8 cellular contexts compared by ENCODE assay signal in the genomic region with DNA sequence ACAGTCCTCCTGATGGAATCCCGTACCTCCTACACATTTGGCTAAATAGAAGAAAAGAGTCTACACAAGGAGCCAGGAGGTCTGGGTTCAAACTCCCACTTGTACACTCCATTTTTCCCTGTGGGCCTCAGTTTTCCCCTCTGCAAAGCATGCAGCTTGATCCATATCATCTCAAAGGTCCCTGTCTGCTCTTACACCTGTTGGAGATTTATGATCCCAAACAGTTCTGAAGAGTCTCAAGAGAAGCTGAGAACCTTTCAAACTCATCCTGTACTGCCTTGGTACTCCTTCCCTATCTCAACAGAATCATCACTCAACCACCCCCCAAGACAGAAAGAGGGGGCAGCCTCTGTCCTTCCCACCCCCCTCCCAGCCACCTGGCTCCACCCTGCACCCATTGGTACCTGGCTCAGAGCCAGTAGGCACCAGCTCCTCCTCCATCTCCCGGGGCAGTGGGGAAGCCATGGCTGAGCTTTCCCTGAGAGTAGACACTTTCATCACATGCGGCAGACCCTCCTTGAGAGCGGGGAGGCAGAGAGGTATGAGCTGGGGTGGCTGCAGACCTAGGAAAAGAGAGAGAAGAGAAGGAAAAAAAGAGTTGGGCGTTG. TPM values are rescaled to one million over a fixed set of nuclear protein-coding genes. Genes with fewer than 3 reads are reported as not detected.
DNase-seq lines count a peak whose midpoint lies in the region; ATAC-seq and TF ChIP-seq lines count a peak whose summit lies in the region.

No MANE protein-coding gene starts in this region.

- DNase-seq in EL (peak; percentile 20), SJSA1 (ENCODE audit: low read depth in 1 of 2, low spot score in 2 of 2) (no peak), fibroblast of pulmonary artery (ENCODE audit: low read depth) (no peak), retinal pigment epithelial cell (ENCODE audit: low read depth) (no peak), NCI-H1092 treated with DMSO at 0.1 percent for 48 hours (lab: John Stamatoyannopoulos, UW) (no peak), NCI-H1436 treated with DMSO at 0.1 percent for 48 hours (lab: John Stamatoyannopoulos, UW) (no peak)
- no peak for DNase-seq in activated CD4-positive, alpha-beta T cell treated with anti-CD3 and anti-CD28 coated beads, Interleukin-2, amount 10 ng/mL, durations not matched to agents 7 days and 5 days

- no peaks in the 10 kb centered on the region for H3K9me3 ChIP-seq in SJSA1 (replicated peaks)

- peaks cover 14% of the 10 kb centered on the region for H3K36me3 Mint-ChIP-seq in activated CD4-positive, alpha-beta T cell treated with anti-CD3 and anti-CD28 coated beads, Interleukin-2, amount 10 ng/mL, durations not matched to agents 7 days and 5 days (ENCODE audit: low read depth)

- H3K36me3 ChIP-seq in SJSA1: peaks cover 52% of the 10 kb centered on the region

- no peaks in the 10 kb centered on the region for H3K9me3 Mint-ChIP-seq in activated CD4-positive, alpha-beta T cell treated with anti-CD3 and anti-CD28 coated beads, Interleukin-2, amount 10 ng/mL, durations not matched to agents 7 days and 5 days

- TF ChIP-seq CTCF in fibroblast of pulmonary artery (IDR thresholded peaks at IDR 0.05; ENCODE audit: low read length, missing control alignments) (no peak), retinal pigment epithelial cell (conservative IDR thresholded peaks at IDR 0.05; ENCODE audit: low read depth, low read length) (no peak)

- no peaks in the 10 kb centered on the region for H3K27me3 Mint-ChIP-seq in activated CD4-positive, alpha-beta T cell treated with anti-CD3 and anti-CD28 coated beads, Interleukin-2, amount 10 ng/mL, durations not matched to agents 7 days and 5 days

- H3K4me1 Mint-ChIP-seq in activated CD4-positive, alpha-beta T cell treated with anti-CD3 and anti-CD28 coated beads, Interleukin-2, amount 10 ng/mL, durations not matched to agents 7 days and 5 days: peaks cover 33% of the 10 kb centered on the region

- peaks cover 46% of the 10 kb centered on the region for H3K4me1 ChIP-seq in SJSA1 (replicated peaks)

- no peaks in the 10 kb centered on the region for H3K27me3 ChIP-seq in SJSA1 (replicated peaks)

- H3K4me3 Mint-ChIP-seq in activated CD4-positive, alpha-beta T cell treated with anti-CD3 and anti-CD28 coated beads, Interleukin-2, amount 10 ng/mL, durations not matched to agents 7 days and 5 days: no peak overlapping the region

- peak overlapping the region; percentile 23 for H3K4me3 ChIP-seq in SJSA1
- peak overlapping the region; percentile 94 for H3K4me3 ChIP-seq in fibroblast of pulmonary artery (replicated peaks; ENCODE audit: low read depth, low read length)
- peak overlapping the region; percentile 47 for H3K4me3 ChIP-seq in retinal pigment epithelial cell (ENCODE audit: low read length)

- CTCF ChIA-PET in activated CD4-positive, alpha-beta T cell treated with anti-CD3 and anti-CD28 coated beads, Interleukin-2, amount 10 ng/mL, durations not matched to agents 7 days and 5 days (lab: Charles Lee): interaction anchor here (0.6 to 3.0 kb wide), 4 partner anchors 11 to 420 kb away, joined by 3 to 10 read pairs (median 4); a partner anchor contains a TSS

- ATAC-seq in GM21576 (IDR thresholded peaks at IDR 0.05; ENCODE audit: unreplicated experiment): no peak

- H3K27ac Mint-ChIP-seq in activated CD4-positive, alpha-beta T cell treated with anti-CD3 and anti-CD28 coated beads, Interleukin-2, amount 10 ng/mL, durations not matched to agents 7 days and 5 days: no peak overlapping the region

- H3K27ac ChIP-seq in SJSA1: peak overlapping the region; percentile 79

- POLR2A ChIA-PET in activated CD4-positive, alpha-beta T cell treated with anti-CD3 and anti-CD28 coated beads, Interleukin-2, amount 10 ng/mL, durations not matched to agents 7 days and 5 days (lab: Charles Lee): no interaction called here

RNA-seq across cellular contexts. Expression of a gene that starts 3.3 kb away (rescaled TPM):
- total RNA-seq in SJSA1 (2014; rRNA removed; shearing (Covaris generic)): 27.1 and 32.1 TPM in 2 replicates
- total RNA-seq in activated CD4-positive, alpha-beta T cell treated with anti-CD3 and anti-CD28 coated beads, Interleukin-2, amount 10 ng/mL, durations not matched to agents 7 days and 5 days: 10 to 100 TPM in 1 of 2 experiments, 1 to 10 TPM in 1; 8.9 to 10.4 TPM

RNA-seq across cellular contexts. Expression of a gene that starts 14.2 kb away (rescaled TPM):
- 133 and 186 TPM in 2 replicates for total RNA-seq in SJSA1 (2014; rRNA removed; shearing (Covaris generic))
- 100 to 1,000 TPM; 165 to 175 TPM for total RNA-seq in activated CD4-positive, alpha-beta T cell treated with anti-CD3 and anti-CD28 coated beads, Interleukin-2, amount 10 ng/mL, durations not matched to agents 7 days and 5 days

RNA-seq across cellular contexts. Expression of a gene that starts 16.7 kb away (rescaled TPM):
- total RNA-seq in SJSA1 (2014; rRNA removed; shearing (Covaris generic)): not detected in 2 replicates
- total RNA-seq in activated CD4-positive, alpha-beta T cell treated with anti-CD3 and anti-CD28 coated beads, Interleukin-2, amount 10 ng/mL, durations not matched to agents 7 days and 5 days: not detected

RNA-seq across cellular contexts. Expression of a gene that starts 59.5 kb away (rescaled TPM):
- not detected in 2 replicates for total RNA-seq in SJSA1 (2014; rRNA removed; shearing (Covaris generic))
- not detected for total RNA-seq in activated CD4-positive, alpha-beta T cell treated with anti-CD3 and anti-CD28 coated beads, Interleukin-2, amount 10 ng/mL, durations not matched to agents 7 days and 5 days

Comparison
In these comparisons a context has a peak if more than half of its experiments do, and no peak if none do; other contexts are left out.
1. H3K4me3 ChIP-seq: peak in every context shown above with its lines; median percentile 94 in fibroblast of pulmonary artery; 47 in retinal pigment epithelial cell; 23 in SJSA1.